Comparison of ENCODE assay signal across 27 cellular contexts in genomic region chr2:108541451-108541850, GRCh38. TPM values are rescaled to one million over a fixed set of nuclear protein-coding genes. Genes with fewer than 3 reads are reported as not detected.
DNase-seq lines count a peak whose midpoint lies in the region; ATAC-seq and TF ChIP-seq lines count a peak whose summit lies in the region.
"Had no signal": no experiment of that assay in that cellular context is flagged by ENCODE, and none has a peak within 500 bp of the region (broad histone marks: within the 10 kb centered on the region; RNA-seq: fewer than 3 reads in every experiment).

No MANE protein-coding gene starts in this region.

- DNase-seq in right cardiac atrium (no peak), left cardiac atrium (no peak), fibroblast of lung (ENCODE audit: low read depth in 2 of 2) (no peak), sciatic nerve (ENCODE audit: low spot score) (no peak), cortex of kidney (lab: John Stamatoyannopoulos, UW) (no peak), NCI-H524 (lab: John Stamatoyannopoulos, UW) (no peak)
- DNase-seq: activated CD4-positive, alpha-beta T cell treated with anti-CD3 and anti-CD28 coated beads, Interleukin-2, amount 10 ng/mL, durations not matched to agents 7 days and 5 days; activated naive CD4-positive, alpha-beta T cell treated with anti-CD3 and anti-CD28 coated beads for 36 hours; AML-193; CD8-positive, alpha-beta T cell; DMS 273 treated with DMSO at 0.1 percent for 48 hours; left ventricle myocardium superior; naive thymus-derived CD8-positive, alpha-beta T cell; NCI-H526; NK-92 treated with Interleukin-12 subunit alpha and Interleukin-12 subunit beta, amount 100 ng/mL, for 24 hours; occipital lobe; PC-9; stimulated activated CD4-positive, alpha-beta T cell treated with anti-CD3 and anti-CD28 coated beads, Interleukin-2, amount 100 ng/mL, for 24 hours; T-helper 9 cell; WERI-Rb-1 had no signal

- H3K9me3 ChIP-seq in right cardiac atrium (ENCODE audit: control insufficient read depth, low read length) (no peaks in the 10 kb centered on the region), fibroblast of lung (ENCODE audit: control insufficient read depth, insufficient read depth, low read depth, low read length) (no peaks in the 10 kb centered on the region)
- H3K9me3 ChIP-seq: gastroesophageal sphincter had no signal

- H4K20me1 ChIP-seq in fibroblast of lung (ENCODE audit: control insufficient read depth, extremely low read depth, insufficient read depth, low read length) = no peaks in the 10 kb centered on the region

- ATAC-seq in right cardiac atrium = peak in 1 of 2 donors; percentile 40
- no peak for ATAC-seq in left cardiac atrium
- peak; percentile 50 for ATAC-seq in sciatic nerve
- ATAC-seq in HG03108 (IDR thresholded peaks at IDR 0.05; ENCODE audit: unreplicated experiment) = no peak
- no peak for ATAC-seq in HG03565 (IDR thresholded peaks at IDR 0.05; ENCODE audit: unreplicated experiment)
- ATAC-seq: CD8-positive, alpha-beta T cell; GM12878; HCT116; left ventricle myocardium superior; naive thymus-derived CD8-positive, alpha-beta T cell; Right ventricle myocardium inferior had no signal

- H3K27ac ChIP-seq in right cardiac atrium (ENCODE audit: low read length) = peak overlapping the region; percentile 37
- no peak overlapping the region for H3K27ac ChIP-seq in fibroblast of lung (ENCODE audit: insufficient read depth, low read length)
- H3K27ac ChIP-seq: coronary artery, PC-9, WERI-Rb-1 had no signal

- intact Hi-C loops in right cardiac atrium (cut with DNase I) (no loop called here), left cardiac atrium (cut with DNase I) (loop anchor here in 1 of 2 donors (5.0 kb wide), 1 partner anchor 36 kb away; no protein-coding TSS in a partner anchor), sciatic nerve (cut with DNase I) (no loop called here)

- no peak overlapping the region for H3K9ac ChIP-seq in fibroblast of lung (ENCODE audit: insufficient read depth, low read length)

- peaks cover 76% of the 10 kb centered on the region for H3K79me2 ChIP-seq in fibroblast of lung (ENCODE audit: control insufficient read depth, insufficient read depth, low read length)

- H3K27me3 ChIP-seq in right cardiac atrium (ENCODE audit: control insufficient read depth, insufficient read depth) (no peaks in the 10 kb centered on the region), fibroblast of lung (ENCODE audit: control insufficient read depth, insufficient read depth, low read length) (no peaks in the 10 kb centered on the region)
- H3K27me3 ChIP-seq: gastroesophageal sphincter had no signal

- no peak overlapping the region for H2AFZ ChIP-seq in fibroblast of lung (ENCODE audit: low read length)
- H2AFZ ChIP-seq: PC-9 had no signal

- H3K4me2 ChIP-seq in fibroblast of lung (ENCODE audit: extremely low read depth, insufficient read depth, low read length) = peak overlapping the region; percentile 15
- H3K4me2 ChIP-seq: PC-9 had no signal

- no peaks in the 10 kb centered on the region for H3K36me3 ChIP-seq in fibroblast of lung (ENCODE audit: control insufficient read depth, insufficient read depth, low read length)
- H3K36me3 ChIP-seq: gastroesophageal sphincter had no signal

- no peak for TF ChIP-seq CTCF in fibroblast of lung (conservative IDR thresholded peaks at IDR 0.05 in 1 of 2, IDR thresholded peaks at IDR 0.05 in 1 of 2; ENCODE audit: low read depth in 1 of 2, low read length in 2 of 2)

- WGBS in right cardiac atrium = 56% methylated on average over 4 of the region's 4 CpGs

- H3K4me1 ChIP-seq in right cardiac atrium (ENCODE audit: control insufficient read depth, insufficient read depth, low read length) (peaks cover 7% of the 10 kb centered on the region), fibroblast of lung (ENCODE audit: control insufficient read depth, extremely low read depth, insufficient read depth, low read length) (peaks cover 12% of the 10 kb centered on the region)

- H3K4me3 ChIP-seq in right cardiac atrium (ENCODE audit: low read length) = no peak overlapping the region
- H3K4me3 ChIP-seq in fibroblast of lung (replicated peaks in 1 of 4; ENCODE audit: control extremely low read depth in 1 of 4, insufficient read depth in 1 of 4, low read depth in 3 of 4, low read length in 4 of 4) = no peak overlapping the region
- H3K4me3 ChIP-seq: coronary artery, gastroesophageal sphincter, GM12878, PC-9 had no signal

RNA-seq across cellular contexts. Expression of gene LIMS1, which starts 7.2 kb away (rescaled TPM):
- total RNA-seq in right cardiac atrium = 10 to 100 TPM; 45.5 to 65.6 (median 55.9) TPM
- polyA plus RNA-seq in right cardiac atrium = 21.4 TPM
- total RNA-seq in left cardiac atrium = 10 to 100 TPM; 59.8 to 65.2 TPM
- 52.7 and 63.7 TPM in 2 replicates for total RNA-seq in fibroblast of lung
- polyA plus RNA-seq in fibroblast of lung = 100 and 108 TPM in 2 replicates
- 50.2 and 61.0 TPM in 2 replicates for polyA plus RNA-seq in fibroblast of lung (2012)
- polyA minus RNA-seq in fibroblast of lung (ENCODE audit: low replicate concordance) = 84.0 and 84.7 TPM in 2 replicates
- 50.2 TPM for total RNA-seq in sciatic nerve
